ENCODE assay signal across 33 cellular contexts in the genomic region with DNA sequence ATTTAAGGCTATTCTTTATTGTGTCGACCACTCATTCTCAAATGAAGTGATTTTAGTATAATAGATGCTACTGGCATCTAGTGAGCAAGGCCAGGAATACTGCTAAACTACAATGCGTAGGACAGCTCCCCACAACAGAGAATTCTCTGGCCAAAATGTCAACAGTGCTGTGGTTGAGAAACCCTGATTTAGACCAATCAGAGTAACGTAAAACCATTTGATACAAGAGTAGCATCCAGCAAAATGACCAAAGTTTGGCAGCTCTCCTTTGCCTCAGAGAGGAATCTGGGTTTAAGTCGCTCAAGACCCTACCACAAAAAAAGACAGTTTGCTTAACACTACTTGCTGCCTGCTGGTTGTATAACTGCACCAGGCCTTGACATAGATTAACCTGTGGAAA. TPM values are rescaled to one million over a fixed set of nuclear protein-coding genes. Genes with fewer than 3 reads are reported as not detected.
DNase-seq lines count a peak whose midpoint lies in the region; ATAC-seq and TF ChIP-seq lines count a peak whose summit lies in the region.
"Had no signal": no experiment of that assay in that cellular context is flagged by ENCODE, and none has a peak within 500 bp of the region (broad histone marks: within the 10 kb centered on the region; RNA-seq: fewer than 3 reads in every experiment).

No MANE protein-coding gene starts in this region.

- H3K4me3 Mint-ChIP-seq in T-helper 2 cell treated with Interferon-gamma antibody and Interleukin-4, amounts not matched to agents 5 μg/mL and 100 μg/mL, for 36 hours = no peak overlapping the region
- H3K4me3 Mint-ChIP-seq: activated naive CD4-positive, alpha-beta T cell treated with anti-CD3 and anti-CD28 coated beads for 36 hours; dendritic cell treated with granulocyte-macrophage colony-stimulating factor and Interleukin-4, amounts not matched to agents 40 ng/mL and 50 ng/mL, for 4 days; endodermal cell; memory B cell; stimulated activated effector memory CD8-positive, alpha-beta T cell treated with anti-CD3 and anti-CD28 coated beads, Interleukin-12 subunit alpha, Interleukin-12 subunit beta, amount 100 ng/mL, for 72 hours had no signal

- H3K27me3 Mint-ChIP-seq in T-helper 2 cell treated with Interferon-gamma antibody and Interleukin-4, amounts not matched to agents 5 μg/mL and 100 μg/mL, for 36 hours (ENCODE audit: low read depth) = no peaks in the 10 kb centered on the region
- H3K27me3 Mint-ChIP-seq: dendritic cell treated with granulocyte-macrophage colony-stimulating factor and Interleukin-4, amounts not matched to agents 40 ng/mL and 50 ng/mL, for 4 days; memory B cell had no signal

- no peak overlapping the region for H3K4me2 ChIP-seq in smooth muscle cell

- peaks cover 0 to 7% of the 10 kb centered on the region in 2 donors for H3K36me3 ChIP-seq in psoas muscle (ENCODE audit: insufficient read depth in 1 of 2, low read depth in 1 of 2)
- no peaks in the 10 kb centered on the region for H3K36me3 ChIP-seq in smooth muscle cell (ENCODE audit: low read depth)
- H3K36me3 ChIP-seq: adrenal gland, MG63 had no signal

- intact Hi-C loops in Right ventricle myocardium inferior (cut with DNase I) (no loop called here), cardiac septum (cut with DNase I) (no loop called here), left cardiac atrium (cut with DNase I) (no loop called here), psoas muscle (cut with DNase I) (no loop called here)

- ATAC-seq in Right ventricle myocardium inferior (peak; percentile 60), left cardiac atrium (peak; percentile 34 to 84), psoas muscle (peak; percentile 65 to 78 (median 68)), HG02884 (IDR thresholded peaks at IDR 0.05; ENCODE audit: unreplicated experiment) (no peak)
- ATAC-seq: esophagus mucosa; stimulated activated effector memory CD8-positive, alpha-beta T cell treated with anti-CD3 and anti-CD28 coated beads, Interleukin-12 subunit alpha, Interleukin-12 subunit beta, amount 100 ng/mL, for 72 hours had no signal

- WGBS in psoas muscle, 3 donors = 38 to 49% (median 38%) methylated on average over 4 of the region's 4 CpGs
- 90% methylated on average over 4 of the region's 4 CpGs for WGBS in smooth muscle cell (ENCODE audit: low lambda C conversion rate)

- H2AFZ ChIP-seq in smooth muscle cell (ENCODE audit: low read depth) = no peak overlapping the region

- no peaks in the 10 kb centered on the region for H3K27me3 ChIP-seq in psoas muscle (ENCODE audit: insufficient read depth in 3 of 3, low read length in 2 of 3)
- H3K27me3 ChIP-seq in smooth muscle cell (ENCODE audit: low read depth) = no peaks in the 10 kb centered on the region
- H3K27me3 ChIP-seq: adrenal gland, MG63 had no signal

- H3K79me2 ChIP-seq in smooth muscle cell (ENCODE audit: low read depth) = no peaks in the 10 kb centered on the region

- H3K4me1 Mint-ChIP-seq in T-helper 2 cell treated with Interferon-gamma antibody and Interleukin-4, amounts not matched to agents 5 μg/mL and 100 μg/mL, for 36 hours (ENCODE audit: low read depth) = no peaks in the 10 kb centered on the region
- H3K4me1 Mint-ChIP-seq: memory B cell; stimulated activated effector memory CD8-positive, alpha-beta T cell treated with anti-CD3 and anti-CD28 coated beads, Interleukin-12 subunit alpha, Interleukin-12 subunit beta, amount 100 ng/mL, for 72 hours had no signal

- H3K36me3 Mint-ChIP-seq in T-helper 2 cell treated with Interferon-gamma antibody and Interleukin-4, amounts not matched to agents 5 μg/mL and 100 μg/mL, for 36 hours (ENCODE audit: low read depth) = peaks cover 9% of the 10 kb centered on the region
- H3K36me3 Mint-ChIP-seq: stimulated activated effector memory CD8-positive, alpha-beta T cell treated with anti-CD3 and anti-CD28 coated beads, Interleukin-12 subunit alpha, Interleukin-12 subunit beta, amount 100 ng/mL, for 72 hours had no signal

- H3K27ac ChIP-seq in psoas muscle = peak overlapping the region; percentile 81
- H3K27ac ChIP-seq in smooth muscle cell (ENCODE audit: low read depth) = no peak overlapping the region
- H3K27ac ChIP-seq: 22Rv1, adrenal gland, C4-2B had no signal

- no peaks in the 10 kb centered on the region for H3K9me3 Mint-ChIP-seq in T-helper 2 cell treated with Interferon-gamma antibody and Interleukin-4, amounts not matched to agents 5 μg/mL and 100 μg/mL, for 36 hours
- H3K9me3 Mint-ChIP-seq: activated naive CD4-positive, alpha-beta T cell treated with anti-CD3 and anti-CD28 coated beads for 36 hours; dendritic cell treated with granulocyte-macrophage colony-stimulating factor and Interleukin-4, amounts not matched to agents 40 ng/mL and 50 ng/mL, for 4 days had no signal

- no peaks in the 10 kb centered on the region for H3K9me3 ChIP-seq in psoas muscle
- no peaks in the 10 kb centered on the region for H3K9me3 ChIP-seq in smooth muscle cell (replicated peaks; ENCODE audit: low read depth)
- H3K9me3 ChIP-seq: adrenal gland, MG63 had no signal

- peak overlapping the region; percentile 30 for H3K4me3 ChIP-seq in psoas muscle
- H3K4me3 ChIP-seq in smooth muscle cell = no peak overlapping the region
- H3K4me3 ChIP-seq: adrenal gland, MG63 had no signal

- TF ChIP-seq CTCF in psoas muscle (IDR thresholded peaks at IDR 0.05) = no peak
- no peak for TF ChIP-seq CTCF in smooth muscle cell (IDR thresholded peaks at IDR 0.05; ENCODE audit: borderline replicate concordance, insufficient read depth, poor library complexity, severe bottlenecking)

- H3K4me1 ChIP-seq in psoas muscle = peaks cover 35% of the 10 kb centered on the region
- H3K4me1 ChIP-seq in smooth muscle cell (ENCODE audit: low read depth) = no peaks in the 10 kb centered on the region
- H3K4me1 ChIP-seq: adrenal gland had no signal

- H3F3A ChIP-seq in smooth muscle cell (ENCODE audit: low read depth) = no peaks in the 10 kb centered on the region

- no peaks in the 10 kb centered on the region for H4K20me1 ChIP-seq in smooth muscle cell (ENCODE audit: low read depth)

- no peak for DNase-seq in Right ventricle myocardium inferior (ENCODE audit: missing footprints)
- DNase-seq in cardiac septum (ENCODE audit: low spot score) = no peak
- DNase-seq in left cardiac atrium = no peak
- no peak for DNase-seq in psoas muscle
- no peak for DNase-seq in smooth muscle cell (lab: John Stamatoyannopoulos, UW; ENCODE audit: unreplicated experiment)
- DNase-seq in midbrain (lab: John Stamatoyannopoulos, UW) = no peak
- DNase-seq in T-helper 2 cell treated with Interferon-gamma antibody and Interleukin-4, amounts not matched to agents 5 μg/mL and 100 μg/mL, for 36 hours (ENCODE audit: low spot score) = no peak
- DNase-seq: activated CD4-positive, CD25-positive, alpha-beta regulatory T cell; activated naive CD4-positive, alpha-beta T cell treated with anti-CD3 and anti-CD28 coated beads for 36 hours; adrenal gland; Calu3; central memory CD4-positive, alpha-beta T cell; DND-41; endodermal cell; HCEC 1CT; KBM-7; kidney; MG63; NCI-H1105 treated with DMSO at 0.1 percent for 48 hours; NCI-H2029 treated with DMSO at 0.1 percent for 48 hours; NCI-H226; NCI-H748 treated with DMSO at 0.1 percent for 48 hours; nucleus accumbens; stimulated activated CD4-positive, alpha-beta T cell treated with anti-CD3 and anti-CD28 coated beads, Interleukin-12 subunit alpha, Interleukin-12 subunit beta, amount 100 ng/mL, for 4 hours; stimulated activated CD4-positive, alpha-beta T cell treated with anti-CD3 and anti-CD28 coated beads, Interleukin-4, amount 100 ng/mL, for 24 hours; T-helper 1 cell had no signal

- H3K27ac Mint-ChIP-seq in T-helper 2 cell treated with Interferon-gamma antibody and Interleukin-4, amounts not matched to agents 5 μg/mL and 100 μg/mL, for 36 hours = no peak overlapping the region
- H3K27ac Mint-ChIP-seq: activated naive CD4-positive, alpha-beta T cell treated with anti-CD3 and anti-CD28 coated beads for 36 hours; dendritic cell treated with granulocyte-macrophage colony-stimulating factor and Interleukin-4, amounts not matched to agents 40 ng/mL and 50 ng/mL, for 4 days; endodermal cell; memory B cell; stimulated activated effector memory CD8-positive, alpha-beta T cell treated with anti-CD3 and anti-CD28 coated beads, Interleukin-12 subunit alpha, Interleukin-12 subunit beta, amount 100 ng/mL, for 72 hours had no signal

- no peak overlapping the region for H3K9ac ChIP-seq in smooth muscle cell (ENCODE audit: low read depth)

RNA-seq across cellular contexts. Expression of gene TTN, which starts 37.0 kb away (rescaled TPM):
- total RNA-seq in Right ventricle myocardium inferior (3,032 TPM), cardiac septum (4,176 TPM), left cardiac atrium (1,000 to 10,000 TPM; 1,545 to 1,612 TPM), psoas muscle (1,000 to 10,000 TPM; 4,462 to 7,650 (median 6,674) TPM), smooth muscle cell (0.09 TPM in 1 of 2 replicates, not detected in the other)
- polyA plus RNA-seq in psoas muscle (100 to 1,000 TPM; 137 to 248 (median 173) TPM), smooth muscle cell (0.25 and 0.34 TPM in 2 replicates)

Comparison
In these comparisons a context has a peak if more than half of its experiments do, and no peak if none do; other contexts are left out.
1. RNA of gene TTN, which starts 37.0 kb away (total RNA-seq): 4,462 to 7,650 TPM in psoas muscle, 4,176 TPM in cardiac septum (single experiment), 3,032 TPM in Right ventricle myocardium inferior (single experiment) and 1,545 to 1,612 TPM in left cardiac atrium; 0.09 TPM in smooth muscle cell; every median in the first group is over 1,000 times any median in the second.